In the genomic region with DNA sequence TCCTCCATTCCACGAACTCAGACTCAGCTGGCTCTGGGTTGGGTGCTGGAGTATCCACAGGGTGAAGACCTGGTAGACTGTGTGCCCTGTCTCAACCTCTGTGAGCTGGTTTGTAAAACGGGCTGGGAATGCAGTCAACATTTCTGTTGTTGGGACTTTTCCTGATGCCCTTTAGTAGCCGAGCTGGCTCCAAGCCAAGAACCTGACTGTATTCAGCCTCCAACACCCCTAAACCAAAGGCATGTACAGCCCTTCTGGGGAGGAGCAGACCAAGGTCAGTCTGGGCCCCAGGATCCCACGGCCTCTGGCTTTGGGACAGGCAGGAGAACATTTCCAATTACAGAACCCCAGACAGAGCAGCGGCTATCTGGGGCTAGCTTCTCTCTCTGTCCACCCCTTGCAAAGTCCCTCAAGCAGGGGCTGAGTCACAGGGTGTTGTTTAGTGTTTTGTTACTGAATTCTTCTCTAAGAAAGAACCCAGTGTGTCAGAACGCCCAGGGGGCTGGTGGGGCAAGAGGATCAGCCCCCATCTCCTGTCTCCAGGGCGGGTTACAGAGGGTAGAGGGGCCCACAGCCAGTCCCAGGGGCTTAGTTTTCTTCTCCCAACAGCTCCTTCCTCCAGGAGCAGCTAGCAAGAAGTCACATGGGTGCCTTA, we compare ENCODE assay signal across 25 cellular contexts. TPM values are rescaled to one million over a fixed set of nuclear protein-coding genes. Genes with fewer than 3 reads are reported as not detected.
DNase-seq lines count a peak whose midpoint lies in the region; ATAC-seq, FAIRE-seq and TF ChIP-seq lines count a peak whose summit lies in the region.
"Had no signal": no experiment of that assay in that cellular context is flagged by ENCODE, and none has a peak within 500 bp of the region (broad histone marks: within the 10 kb centered on the region; RNA-seq: fewer than 3 reads in every experiment).

No MANE protein-coding gene starts in this region.

- ATAC-seq in SK-N-SH treated with all-trans-retinoic acid at 6 μM for 48 hours (peak; percentile 19; the same call in 2 of the 3 replicates), pancreas (no peak), GM18907 (IDR thresholded peaks at IDR 0.05; ENCODE audit: unreplicated experiment) (no peak)
- ATAC-seq: naive thymus-derived CD4-positive, alpha-beta T cell; stimulated activated naive B cell treated with anti-CD40 and anti-IgM and Interleukin-4, amounts not matched to agents 10 μg/mL and 1 μg/mL and 100 μg/mL, for 72 hours; T-cell; WTC11 had no signal

- POLR2A ChIA-PET in SK-N-SH (lab: Yijun Ruan, JAX), result no interaction called here

- CTCF ChIA-PET in SK-N-SH (lab: Yijun Ruan, JAX), result interaction anchor here (1.2 kb wide), 1 partner anchor 123 kb away, joined by 3 read pairs; no protein-coding TSS in a partner anchor

- H3K4me2 ChIP-seq in SK-N-SH, result no peak overlapping the region
- H3K4me2 ChIP-seq: KMS-11 had no signal

- H3K27ac ChIP-seq in SK-N-SH (ENCODE audit: low read depth in 2 of 2, low read length in 1 of 2) (no peak overlapping the region), pancreas (no peak overlapping the region)
- H3K27ac ChIP-seq: adrenal gland, KMS-11, prostate gland, tibial artery had no signal

- no peaks in the 10 kb centered on the region for H3F3A ChIP-seq in SK-N-SH (replicated peaks; ENCODE audit: insufficient read depth)

- H2AFZ ChIP-seq in SK-N-SH (ENCODE audit: low read depth), result no peak overlapping the region

- no peak for FAIRE-seq in pancreas (lab: Jason Lieb, UNC)
- FAIRE-seq: colon, endothelial cell of umbilical vein had no signal

- intact Hi-C loops in pancreas (cut with DNase I), result no loop called here

- no peak overlapping the region for H3K4me3 ChIP-seq in SK-N-SH (ENCODE audit: low read depth in 2 of 2, low read length in 1 of 2)
- no peak overlapping the region for H3K4me3 ChIP-seq in pancreas
- H3K4me3 ChIP-seq: adrenal gland, prostate gland, tibial artery had no signal

- no peaks in the 10 kb centered on the region for H3K9me3 ChIP-seq in SK-N-SH
- H3K9me3 ChIP-seq in pancreas, result no peaks in the 10 kb centered on the region
- H3K9me3 ChIP-seq: adrenal gland, prostate gland, tibial artery had no signal

- no peak for TF ChIP-seq CTCF in SK-N-SH (IDR thresholded peaks at IDR 0.05)
- TF ChIP-seq CTCF in GM13977 (IDR thresholded peaks at IDR 0.05; ENCODE audit: extremely low read depth, insufficient read depth, missing control alignments), result no peak
- TF ChIP-seq CTCF in pancreas (IDR thresholded peaks at IDR 0.05), result no peak

- peaks cover 13% of the 10 kb centered on the region; the same call in 1 of the 2 replicates for H3K27me3 ChIP-seq in SK-N-SH (ENCODE audit: insufficient read depth)
- no peaks in the 10 kb centered on the region for H3K27me3 ChIP-seq in pancreas
- H3K27me3 ChIP-seq: adrenal gland, tibial artery had no signal

- WGBS in SK-N-SH (ENCODE audit: low lambda C conversion rate), result 57% methylated on average over 6 of the region's 7 CpGs
- 67 to 72% methylated on average over 7 of the region's 7 CpGs for WGBS in pancreas, 2 donors

- H3K36me3 ChIP-seq in SK-N-SH (replicated peaks in 1 of 2; ENCODE audit: control insufficient read depth in 1 of 2, insufficient read depth in 2 of 2, low read length in 1 of 2) (no peaks in the 10 kb centered on the region), pancreas (no peaks in the 10 kb centered on the region)
- H3K36me3 ChIP-seq: adrenal gland, prostate gland, tibial artery had no signal

- no peaks in the 10 kb centered on the region for H3K9me2 ChIP-seq in SK-N-SH

- TF ChIP-seq RAD21 in SK-N-SH (IDR thresholded peaks at IDR 0.05; ENCODE audit: low read length), result no peak

- H3K4me1 ChIP-seq in SK-N-SH (ENCODE audit: control insufficient read depth in 1 of 2, insufficient read depth in 2 of 2, low read depth in 1 of 2, low read length in 1 of 2) (peaks cover 0 to 10% of the 10 kb centered on the region in 2 experiments; a peak in 1 of 4 replicates), pancreas (no peaks in the 10 kb centered on the region)
- H3K4me1 ChIP-seq: adrenal gland, prostate gland, tibial artery had no signal

- H4K20me1 ChIP-seq in SK-N-SH (ENCODE audit: insufficient read depth), result no peaks in the 10 kb centered on the region

- no peak for DNase-seq in SK-N-SH
- peak; percentile 69 for DNase-seq in amniotic epithelial cell (ENCODE audit: low read depth)
- peak; percentile 66 for DNase-seq in hepatic stellate cell (ENCODE audit: low spot score)
- no peak for DNase-seq in GM13977 (ENCODE audit: low spot score)
- DNase-seq in pancreas, result no peak
- no peak for DNase-seq in C1 segment of cervical spinal cord (lab: John Stamatoyannopoulos, UW)
- DNase-seq: 8988T; DMS 273 treated with DMSO at 0.1 percent for 48 hours; GOT3; naive thymus-derived CD4-positive, alpha-beta T cell; NCI-H1092 treated with DMSO at 0.1 percent for 48 hours; NCI-H2107; NCI-H69; RPMI8226; stimulated activated naive B cell treated with anti-CD40 and anti-IgM and Interleukin-4, amounts not matched to agents 10 μg/mL and 1 μg/mL and 100 μg/mL, for 72 hours; T-cell; tibial artery had no signal

- in situ Hi-C loops in GM13977 (cut with MboI; ENCODE audit: low pct_unique_long_range_greater_than_20kb, low sequenced_read_pairs, unreplicated experiment), result no loop called here

- H3K79me2 ChIP-seq in SK-N-SH (ENCODE audit: insufficient read depth), result no peaks in the 10 kb centered on the region

- no peak overlapping the region for H3K9ac ChIP-seq in SK-N-SH
- H3K9ac ChIP-seq: KMS-11 had no signal

- TF ChIP-seq EP300 in SK-N-SH (IDR thresholded peaks at IDR 0.05; ENCODE audit: borderline replicate concordance in 1 of 2, low read depth in 1 of 2, low read length in 1 of 2), result no peak

TF ChIP-seq in SK-N-SH treated with all-trans-retinoic acid at 6 μM for 48 hours, 23 proteins besides CTCF, POLR2A, EP300 and RAD21 (continues in another document):
- TF ChIP-seq SNAI2 (CRISPR knock-in tag; IDR thresholded peaks at IDR 0.05) (no peak), RARB (CRISPR knock-in tag; IDR thresholded peaks at IDR 0.05) (no peak), ZNF70 (CRISPR knock-in tag; IDR thresholded peaks at IDR 0.05) (no peak)
- TF ChIP-seq, protein P1, sequence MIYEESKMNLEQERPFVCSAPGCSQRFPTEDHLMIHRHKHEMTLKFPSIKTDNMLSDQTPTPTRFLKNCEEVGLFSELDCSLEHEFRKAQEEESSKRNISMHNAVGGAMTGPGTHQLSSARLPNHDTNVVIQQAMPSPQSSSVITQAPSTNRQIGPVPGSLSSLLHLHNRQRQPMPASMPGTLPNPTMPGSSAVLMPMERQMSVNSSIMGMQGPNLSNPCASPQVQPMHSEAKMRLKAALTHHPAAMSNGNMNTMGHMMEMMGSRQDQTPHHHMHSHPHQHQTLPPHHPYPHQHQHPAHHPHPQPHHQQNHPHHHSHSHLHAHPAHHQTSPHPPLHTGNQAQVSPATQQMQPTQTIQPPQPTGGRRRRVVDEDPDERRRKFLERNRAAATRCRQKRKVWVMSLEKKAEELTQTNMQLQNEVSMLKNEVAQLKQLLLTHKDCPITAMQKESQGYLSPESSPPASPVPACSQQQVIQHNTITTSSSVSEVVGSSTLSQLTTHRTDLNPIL (CRISPR knock-in tag; IDR thresholded peaks at IDR 0.05; ENCODE audit: low read depth), result no peak

TF ChIP-seq in SK-N-SH, 30 proteins besides CTCF, POLR2A, EP300 and RAD21 (continues in another document):
- TF ChIP-seq MXI1 (IDR thresholded peaks at IDR 0.05; ENCODE audit: low read depth, low read length), result no peak
- TF ChIP-seq, protein P2, sequence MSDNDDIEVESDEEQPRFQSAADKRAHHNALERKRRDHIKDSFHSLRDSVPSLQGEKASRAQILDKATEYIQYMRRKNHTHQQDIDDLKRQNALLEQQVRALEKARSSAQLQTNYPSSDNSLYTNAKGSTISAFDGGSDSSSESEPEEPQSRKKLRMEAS (IDR thresholded peaks at IDR 0.05; ENCODE audit: low read depth), result no peak
- TF ChIP-seq EZH2phosphoT487 (IDR thresholded peaks at IDR 0.05; ENCODE audit: borderline replicate concordance, low read depth), result no peak
- TF ChIP-seq TAF1 (IDR thresholded peaks at IDR 0.05; ENCODE audit: borderline replicate concordance, low read depth, low read length), result no peak
- TF ChIP-seq, protein P3, sequence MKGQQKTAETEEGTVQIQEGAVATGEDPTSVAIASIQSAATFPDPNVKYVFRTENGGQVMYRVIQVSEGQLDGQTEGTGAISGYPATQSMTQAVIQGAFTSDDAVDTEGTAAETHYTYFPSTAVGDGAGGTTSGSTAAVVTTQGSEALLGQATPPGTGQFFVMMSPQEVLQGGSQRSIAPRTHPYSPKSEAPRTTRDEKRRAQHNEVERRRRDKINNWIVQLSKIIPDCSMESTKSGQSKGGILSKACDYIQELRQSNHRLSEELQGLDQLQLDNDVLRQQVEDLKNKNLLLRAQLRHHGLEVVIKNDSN (IDR thresholded peaks at IDR 0.05; ENCODE audit: borderline replicate concordance, low read depth), result no peak
- no peak for TF ChIP-seq GABPA (IDR thresholded peaks at IDR 0.05; ENCODE audit: low read depth)
- TF ChIP-seq FOXJ3 (CRISPR knock-in tag; IDR thresholded peaks at IDR 0.05), result no peak
- TF ChIP-seq, protein P4, sequence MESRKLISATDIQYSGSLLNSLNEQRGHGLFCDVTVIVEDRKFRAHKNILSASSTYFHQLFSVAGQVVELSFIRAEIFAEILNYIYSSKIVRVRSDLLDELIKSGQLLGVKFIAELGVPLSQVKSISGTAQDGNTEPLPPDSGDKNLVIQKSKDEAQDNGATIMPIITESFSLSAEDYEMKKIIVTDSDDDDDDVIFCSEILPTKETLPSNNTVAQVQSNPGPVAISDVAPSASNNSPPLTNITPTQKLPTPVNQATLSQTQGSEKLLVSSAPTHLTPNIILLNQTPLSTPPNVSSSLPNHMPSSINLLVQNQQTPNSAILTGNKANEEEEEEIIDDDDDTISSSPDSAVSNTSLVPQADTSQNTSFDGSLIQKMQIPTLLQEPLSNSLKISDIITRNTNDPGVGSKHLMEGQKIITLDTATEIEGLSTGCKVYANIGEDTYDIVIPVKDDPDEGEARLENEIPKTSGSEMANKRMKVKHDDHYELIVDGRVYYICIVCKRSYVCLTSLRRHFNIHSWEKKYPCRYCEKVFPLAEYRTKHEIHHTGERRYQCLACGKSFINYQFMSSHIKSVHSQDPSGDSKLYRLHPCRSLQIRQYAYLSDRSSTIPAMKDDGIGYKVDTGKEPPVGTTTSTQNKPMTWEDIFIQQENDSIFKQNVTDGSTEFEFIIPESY (IDR thresholded peaks at IDR 0.05; ENCODE audit: borderline replicate concordance, low read depth), result no peak
- no peak for TF ChIP-seq POLR2AphosphoS5 (IDR thresholded peaks at IDR 0.05; ENCODE audit: low read depth, low read length)
- no peak for TF ChIP-seq RFX5 (IDR thresholded peaks at IDR 0.05; ENCODE audit: low read length)
- TF ChIP-seq TCF12 (IDR thresholded peaks at IDR 0.05), result no peak
- no peak for TF ChIP-seq TEAD4 (IDR thresholded peaks at IDR 0.05; ENCODE audit: borderline replicate concordance, insufficient read depth)

RNA-seq across cellular contexts. Expression of a gene that starts 56.8 kb away (rescaled TPM):
- polyA plus RNA-seq in SK-N-SH (2012; rRNA removed), result 19.1 and 22.0 TPM in 2 replicates
- 13.1 and 16.4 TPM in 2 replicates for polyA plus RNA-seq in SK-N-SH (2012; cell fraction: cytosol; rRNA removed)
- 30.9 and 43.9 TPM in 2 replicates for polyA plus RNA-seq in SK-N-SH (2012; cell fraction: nucleus; rRNA removed)
- 10 to 100 TPM in 2 of 6 donors, 1 to 10 TPM in 4; 2.1 to 11.6 (median 3.4) TPM for total RNA-seq in pancreas
- polyA plus RNA-seq in pancreas, result 1 to 10 TPM; 2.4 to 6.1 TPM

Comparison
In these comparisons a context has a peak if more than half of its experiments do, and no peak if none do; other contexts are left out.
1. DNase-seq: peak in amniotic epithelial cell (single experiment) and hepatic stellate cell (single experiment); none in SK-N-SH (single experiment), GM13977 (single experiment), pancreas (0 of 6) and C1 segment of cervical spinal cord (0 of 14).